Comparison of ENCODE assay signal across 1 cellular context in genomic region chr18:10194592-10194991, GRCh38.
TF ChIP-seq lines count a peak whose summit lies in the region.

No MANE protein-coding gene starts in this region.

TF ChIP-seq in HepG2, 621 proteins besides CTCF, POLR2A, EP300 and RAD21 (continued from another document):
- TF ChIP-seq ATF6 (CRISPR knock-in tag; conservative IDR thresholded peaks at IDR 0.05) (no peak), SIX4 (CRISPR knock-in tag; IDR thresholded peaks at IDR 0.05) (no peak), STAG1 (CRISPR knock-in tag; IDR thresholded peaks at IDR 0.05) (peak; percentile 32)
